ENCODE assay signal across 8 cellular contexts in genomic region chr7:30594540-30595460, GRCh38. TPM values are rescaled to one million over a fixed set of nuclear protein-coding genes. Genes with fewer than 3 reads are reported as not detected.
A peak's percentile ranks its signal among the peaks of the same experiment; 100 is the strongest.
DNase-seq lines count a peak whose midpoint lies in the region; ATAC-seq and TF ChIP-seq lines count a peak whose summit lies in the region.

TSS of gene GARS1 (plus strand) at chr7:30594878. CDS start at chr7:30594922, 44 bp downstream.

- peak within 1 kb of the TSS; percentile 100 for H3K4me3 ChIP-seq in suprapubic skin

- CTCF ChIA-PET in GM10248 (lab: Yijun Ruan, JAX): interaction anchor here (1.0 to 1.4 kb wide), 2 partner anchors 24 to 30 kb away, joined by 3 to 5 read pairs; no protein-coding TSS in a partner anchor

- POLR2A ChIA-PET in GM10248 (lab: Yijun Ruan, JAX): interaction anchor here (0.7 kb wide), 1 partner anchor 18 kb away, joined by 3 read pairs; no protein-coding TSS in a partner anchor

- H3K27me3 Mint-ChIP-seq in activated naive CD4-positive, alpha-beta T cell treated with anti-CD3 and anti-CD28 coated beads, Interleukin-2, amount 50 U/mL, for 24 hours: no peaks in the 10 kb centered on the region

- peak; percentile 91 for DNase-seq in GM10248 (ENCODE audit: extremely low spot score)
- peak; percentile 59 for DNase-seq in NCI-H1048 (lab: John Stamatoyannopoulos, UW)
- peak; percentile 81 for DNase-seq in globus pallidus (ENCODE audit: low spot score)
- peak; percentile 77 for DNase-seq in occipital lobe (lab: John Stamatoyannopoulos, UW)
- DNase-seq in suprapubic skin (ENCODE audit: low spot score in 2 of 2): peak; percentile 92 to 93

- TF ChIP-seq CTCF in GM10248 (IDR thresholded peaks at IDR 0.05; ENCODE audit: control extremely low read depth, extremely low read depth, low read depth, missing control alignments) (no peak), suprapubic skin (IDR thresholded peaks at IDR 0.05) (no peak)

- no peaks in the 10 kb centered on the region for H3K9me3 Mint-ChIP-seq in activated naive CD4-positive, alpha-beta T cell treated with anti-CD3 and anti-CD28 coated beads, Interleukin-2, amount 50 U/mL, for 24 hours

- WGBS in suprapubic skin: under 1% methylated on average over 46 of the region's 86 CpGs

- ATAC-seq in HG02588 (IDR thresholded peaks at IDR 0.05; ENCODE audit: unreplicated experiment): peak; percentile 94
- peak; percentile 95 for ATAC-seq in SK-N-SH treated with all-trans-retinoic acid at 6 μM for 48 hours

- H3K4me1 ChIP-seq in suprapubic skin: peaks cover 43% of the 10 kb centered on the region

- TF ChIP-seq EP300 in suprapubic skin (IDR thresholded peaks at IDR 0.05): no peak

- H3K4me3 Mint-ChIP-seq in activated naive CD4-positive, alpha-beta T cell treated with anti-CD3 and anti-CD28 coated beads, Interleukin-2, amount 50 U/mL, for 24 hours: peak within 1 kb of the TSS; percentile 99

- peaks cover 60% of the 10 kb centered on the region for H3K4me1 Mint-ChIP-seq in activated naive CD4-positive, alpha-beta T cell treated with anti-CD3 and anti-CD28 coated beads, Interleukin-2, amount 50 U/mL, for 24 hours

- H3K27ac Mint-ChIP-seq in activated naive CD4-positive, alpha-beta T cell treated with anti-CD3 and anti-CD28 coated beads, Interleukin-2, amount 50 U/mL, for 24 hours: peak within 1 kb of the TSS; percentile 100

- peak; percentile 67 to 87 for TF ChIP-seq POLR2A in suprapubic skin (IDR thresholded peaks at IDR 0.05)

- H3K36me3 ChIP-seq in suprapubic skin: peaks cover 6% of the 10 kb centered on the region

- H3K27ac ChIP-seq in suprapubic skin: peak within 1 kb of the TSS; percentile 98

- peaks cover 28% of the 10 kb centered on the region for H3K36me3 Mint-ChIP-seq in activated naive CD4-positive, alpha-beta T cell treated with anti-CD3 and anti-CD28 coated beads, Interleukin-2, amount 50 U/mL, for 24 hours

- no peaks in the 10 kb centered on the region for H3K9me3 ChIP-seq in suprapubic skin

- no peaks in the 10 kb centered on the region for H3K27me3 ChIP-seq in suprapubic skin

TF ChIP-seq in SK-N-SH treated with all-trans-retinoic acid at 6 μM for 48 hours, 23 proteins besides CTCF, POLR2A, EP300 and RAD21:
- TF ChIP-seq CSDC2 (CRISPR knock-in tag; IDR thresholded peaks at IDR 0.05): 0 out of 2 replicates have a peak, but pooled peaks have one; percentile 53
- no peak for TF ChIP-seq GLIS3 (CRISPR knock-in tag; IDR thresholded peaks at IDR 0.05)
- TF ChIP-seq TCF4 (CRISPR knock-in tag; IDR thresholded peaks at IDR 0.05; ENCODE audit: borderline replicate concordance): no peak
- TF ChIP-seq ZFP3 (CRISPR knock-in tag; IDR thresholded peaks at IDR 0.05): peak; percentile 57; the same call in 1 of the 2 replicates
- no peak for TF ChIP-seq ZFP30 (CRISPR knock-in tag; IDR thresholded peaks at IDR 0.05)
- 0 out of 2 replicates have a peak, but pooled peaks have one; percentile 16 for TF ChIP-seq SNAI2 (CRISPR knock-in tag; IDR thresholded peaks at IDR 0.05)
- TF ChIP-seq ZNF565 (CRISPR knock-in tag; conservative IDR thresholded peaks at IDR 0.05; ENCODE audit: low read depth): no peak
- no peak for TF ChIP-seq POU6F1 (CRISPR knock-in tag; IDR thresholded peaks at IDR 0.05; ENCODE audit: borderline replicate concordance, low read depth)
- TF ChIP-seq, protein P1, sequence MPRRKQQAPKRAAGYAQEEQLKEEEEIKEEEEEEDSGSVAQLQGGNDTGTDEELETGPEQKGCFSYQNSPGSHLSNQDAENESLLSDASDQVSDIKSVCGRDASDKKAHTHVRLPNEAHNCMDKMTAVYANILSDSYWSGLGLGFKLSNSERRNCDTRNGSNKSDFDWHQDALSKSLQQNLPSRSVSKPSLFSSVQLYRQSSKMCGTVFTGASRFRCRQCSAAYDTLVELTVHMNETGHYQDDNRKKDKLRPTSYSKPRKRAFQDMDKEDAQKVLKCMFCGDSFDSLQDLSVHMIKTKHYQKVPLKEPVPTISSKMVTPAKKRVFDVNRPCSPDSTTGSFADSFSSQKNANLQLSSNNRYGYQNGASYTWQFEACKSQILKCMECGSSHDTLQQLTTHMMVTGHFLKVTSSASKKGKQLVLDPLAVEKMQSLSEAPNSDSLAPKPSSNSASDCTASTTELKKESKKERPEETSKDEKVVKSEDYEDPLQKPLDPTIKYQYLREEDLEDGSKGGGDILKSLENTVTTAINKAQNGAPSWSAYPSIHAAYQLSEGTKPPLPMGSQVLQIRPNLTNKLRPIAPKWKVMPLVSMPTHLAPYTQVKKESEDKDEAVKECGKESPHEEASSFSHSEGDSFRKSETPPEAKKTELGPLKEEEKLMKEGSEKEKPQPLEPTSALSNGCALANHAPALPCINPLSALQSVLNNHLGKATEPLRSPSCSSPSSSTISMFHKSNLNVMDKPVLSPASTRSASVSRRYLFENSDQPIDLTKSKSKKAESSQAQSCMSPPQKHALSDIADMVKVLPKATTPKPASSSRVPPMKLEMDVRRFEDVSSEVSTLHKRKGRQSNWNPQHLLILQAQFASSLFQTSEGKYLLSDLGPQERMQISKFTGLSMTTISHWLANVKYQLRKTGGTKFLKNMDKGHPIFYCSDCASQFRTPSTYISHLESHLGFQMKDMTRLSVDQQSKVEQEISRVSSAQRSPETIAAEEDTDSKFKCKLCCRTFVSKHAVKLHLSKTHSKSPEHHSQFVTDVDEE (CRISPR knock-in tag; IDR thresholded peaks at IDR 0.05): peak; percentile 75

RNA-seq across cellular contexts. Expression of gene GARS1, which starts in this region (rescaled TPM):
- total RNA-seq in occipital lobe: 47.1 TPM
- 100 to 1,000 TPM in 2 of 4 donors, 10 to 100 TPM in 2; 72.5 to 116 (median 97.6) TPM for total RNA-seq in suprapubic skin

Comparison
In these comparisons a context has a peak if more than half of its experiments do, and no peak if none do; other contexts are left out.
1. Peak in every context shown above with its lines: DNase-seq, ATAC-seq, H3K4me3 ChIP-seq and H3K27ac ChIP-seq.